1 cellular context compared by ENCODE assay signal in genomic region chr22:27278986-27279385, GRCh38.
TF ChIP-seq lines count a peak whose summit lies in the region.

No MANE protein-coding gene starts in this region.

TF ChIP-seq in SK-N-SH, 30 proteins besides CTCF, POLR2A, EP300 and RAD21 (continued from another document):
- TF ChIP-seq REST (IDR thresholded peaks at IDR 0.05; ENCODE audit: low read depth, low read length) = no peak
- no peak for TF ChIP-seq RXRA (IDR thresholded peaks at IDR 0.05; ENCODE audit: borderline replicate concordance, low read depth)
- TF ChIP-seq RCOR1 (IDR thresholded peaks at IDR 0.05; ENCODE audit: low read length) = no peak
- TF ChIP-seq ELF1 (IDR thresholded peaks at IDR 0.05) = no peak
- no peak for TF ChIP-seq ZBTB33 (IDR thresholded peaks at IDR 0.05; ENCODE audit: borderline replicate concordance, low read depth)
- no peak for TF ChIP-seq SIN3A (IDR thresholded peaks at IDR 0.05; ENCODE audit: borderline replicate concordance, low read depth, low read length)
- TF ChIP-seq MAX (IDR thresholded peaks at IDR 0.05; ENCODE audit: low read depth) = no peak
- no peak for TF ChIP-seq CHD2 (IDR thresholded peaks at IDR 0.05; ENCODE audit: low read length, partially characterized antibody)
- TF ChIP-seq USF2 (IDR thresholded peaks at IDR 0.05; ENCODE audit: borderline replicate concordance, low read depth, low read length) = no peak
- no peak for TF ChIP-seq NFIC (IDR thresholded peaks at IDR 0.05; ENCODE audit: borderline replicate concordance)
